8 cellular contexts compared by ENCODE assay signal in genomic region chr9:128863647-128864046, GRCh38. TPM values are rescaled to one million over a fixed set of nuclear protein-coding genes. Genes with fewer than 3 reads are reported as not detected.
DNase-seq lines count a peak whose midpoint lies in the region; ATAC-seq, FAIRE-seq and TF ChIP-seq lines count a peak whose summit lies in the region.

No MANE protein-coding gene starts in this region.

- ATAC-seq in HG03159 (IDR thresholded peaks at IDR 0.05; ENCODE audit: unreplicated experiment) (peak; percentile 64), RWPE2 (ENCODE audit: low read depth) (peak; percentile 59), gastroesophageal sphincter (peak; percentile 79), HG02623 (IDR thresholded peaks at IDR 0.05; ENCODE audit: unreplicated experiment) (no peak)
- peak; percentile 94 for ATAC-seq in activated T-helper 17 cell treated with anti-CD3 and anti-CD28 coated beads, Interleukin-2, amount 50 U/mL, for 72 hours (replicated peaks)

- peaks cover 12% of the 10 kb centered on the region for H3K4me1 ChIP-seq in RWPE2 (ENCODE audit: insufficient read depth, poor library complexity, severe bottlenecking)
- peaks cover 0 to 8% (median 0%) of the 10 kb centered on the region in 3 donors for H3K4me1 ChIP-seq in gastroesophageal sphincter
- peaks cover 13 to 18% of the 10 kb centered on the region in 2 experiments for H3K4me1 ChIP-seq in trophoblast cell (ENCODE audit: control insufficient read depth in 1 of 2, insufficient read depth in 2 of 2, low read length in 2 of 2)

- peak overlapping the region; percentile 20 for H3K27ac Mint-ChIP-seq in activated T-helper 17 cell treated with anti-CD3 and anti-CD28 coated beads, Interleukin-2, amount 50 U/mL, for 72 hours

- H3K18ac ChIP-seq in trophoblast cell (ENCODE audit: low read length): no peak overlapping the region

- peak overlapping the region; percentile 7 for H3K14ac ChIP-seq in trophoblast cell (ENCODE audit: low read length)

- H2BK120ac ChIP-seq in trophoblast cell (ENCODE audit: insufficient read depth, low read length, poor library complexity): no peak overlapping the region

- no peak overlapping the region for H3K23ac ChIP-seq in trophoblast cell (ENCODE audit: low read length)

- no peaks in the 10 kb centered on the region for H3K4me1 Mint-ChIP-seq in activated T-helper 17 cell treated with anti-CD3 and anti-CD28 coated beads, Interleukin-2, amount 50 U/mL, for 72 hours

- H3K9me3 ChIP-seq in RWPE2 (ENCODE audit: severe bottlenecking) (no peaks in the 10 kb centered on the region), gastroesophageal sphincter (no peaks in the 10 kb centered on the region), trophoblast cell (ENCODE audit: insufficient read depth, low read depth, low read length) (no peaks in the 10 kb centered on the region)

- no peak overlapping the region for H3K4me2 ChIP-seq in trophoblast cell (ENCODE audit: low read length)

- H4K8ac ChIP-seq in trophoblast cell (ENCODE audit: low read depth, low read length): no peak overlapping the region

- H3K36me3 ChIP-seq in RWPE2 (ENCODE audit: low read depth) (no peaks in the 10 kb centered on the region; the same call in 1 of the 2 replicates), gastroesophageal sphincter (no peaks in the 10 kb centered on the region), trophoblast cell (ENCODE audit: control insufficient read depth in 1 of 2, insufficient read depth in 2 of 2, low read length in 2 of 2) (no peaks in the 10 kb centered on the region)

- no peak for FAIRE-seq in urothelium cell line (lab: Jason Lieb, UNC)

- no peak overlapping the region for H2BK5ac ChIP-seq in trophoblast cell (ENCODE audit: low read depth, low read length, poor library complexity)

- no peak for TF ChIP-seq POLR2A in gastroesophageal sphincter (IDR thresholded peaks at IDR 0.05)

- peak; percentile 55 for DNase-seq in GDM1 (lab: John Stamatoyannopoulos, UW)
- no peak for DNase-seq in RWPE2 (ENCODE audit: low spot score)
- DNase-seq in trophoblast cell: peak; percentile 84 to 93
- DNase-seq in urothelium cell line (ENCODE audit: low spot score): peak; percentile 80

- no peak overlapping the region for H2AFZ ChIP-seq in trophoblast cell (ENCODE audit: insufficient read depth, low read length, poor library complexity)

- no peaks in the 10 kb centered on the region for H3K27me3 Mint-ChIP-seq in activated T-helper 17 cell treated with anti-CD3 and anti-CD28 coated beads, Interleukin-2, amount 50 U/mL, for 72 hours

- H4K12ac ChIP-seq in trophoblast cell (ENCODE audit: low read depth, low read length): no peak overlapping the region

- no peak overlapping the region for H2BK12ac ChIP-seq in trophoblast cell (ENCODE audit: low read length)

- 30 to 50% methylated on average over 2 of the region's 10 CpGs for WGBS in gastroesophageal sphincter (ENCODE audit: low coverage in 1 of 2), 2 donors
- no CpG with 5 or more reads among the region's 10 CpGs for WGBS in trophoblast cell (ENCODE audit: extremely low coverage, insufficient coverage, insufficient read length)

- H3K4me3 ChIP-seq in RWPE2 (ENCODE audit: severe bottlenecking): no peak overlapping the region
- H3K4me3 ChIP-seq in gastroesophageal sphincter: no peak overlapping the region
- no peak overlapping the region for H3K4me3 ChIP-seq in trophoblast cell (ENCODE audit: low read depth, low read length)

- H3K27ac ChIP-seq in RWPE2 (ENCODE audit: poor library complexity, severe bottlenecking): no peak overlapping the region
- H3K27ac ChIP-seq in gastroesophageal sphincter: no peak overlapping the region
- H3K27ac ChIP-seq in trophoblast cell (ENCODE audit: low read depth, low read length): no peak overlapping the region

- no peaks in the 10 kb centered on the region for H3K36me3 Mint-ChIP-seq in activated T-helper 17 cell treated with anti-CD3 and anti-CD28 coated beads, Interleukin-2, amount 50 U/mL, for 72 hours (ENCODE audit: low read depth)

- H2AK5ac ChIP-seq in trophoblast cell (ENCODE audit: low read length): no peak overlapping the region

- H3K79me1 ChIP-seq in trophoblast cell (ENCODE audit: low read length): peaks cover 4% of the 10 kb centered on the region

- no peak overlapping the region for H3K9ac ChIP-seq in trophoblast cell (ENCODE audit: low read length)

- peaks cover 3% of the 10 kb centered on the region for H3K79me2 ChIP-seq in trophoblast cell (ENCODE audit: control insufficient read depth, insufficient read depth, low read length, poor library complexity)

- TF ChIP-seq EP300 in gastroesophageal sphincter (IDR thresholded peaks at IDR 0.05): no peak

- TF ChIP-seq CTCF in RWPE2 (IDR thresholded peaks at IDR 0.05; ENCODE audit: poor library complexity, severe bottlenecking): peak; percentile 88
- peak; percentile 95 to 100 (median 98) for TF ChIP-seq CTCF in gastroesophageal sphincter (IDR thresholded peaks at IDR 0.05)

- no peaks in the 10 kb centered on the region for H3K27me3 ChIP-seq in RWPE2 (ENCODE audit: insufficient read depth, poor library complexity, severe bottlenecking)
- H3K27me3 ChIP-seq in gastroesophageal sphincter: no peaks in the 10 kb centered on the region
- no peaks in the 10 kb centered on the region for H3K27me3 ChIP-seq in trophoblast cell (ENCODE audit: insufficient read depth, low read length)

- H3K9me3 Mint-ChIP-seq in activated T-helper 17 cell treated with anti-CD3 and anti-CD28 coated beads, Interleukin-2, amount 50 U/mL, for 72 hours: no peaks in the 10 kb centered on the region

- no peak overlapping the region for H4K91ac ChIP-seq in trophoblast cell (ENCODE audit: low read depth, low read length)

- no peak overlapping the region for H3K4ac ChIP-seq in trophoblast cell (ENCODE audit: low read depth, low read length)

- H3K4me3 Mint-ChIP-seq in activated T-helper 17 cell treated with anti-CD3 and anti-CD28 coated beads, Interleukin-2, amount 50 U/mL, for 72 hours: no peak overlapping the region

RNA-seq across cellular contexts. Expression of gene KYAT1, which starts 18.1 kb away (rescaled TPM):
- 10 to 100 TPM; 20.1 to 29.6 TPM for total RNA-seq in activated T-helper 17 cell treated with anti-CD3 and anti-CD28 coated beads, Interleukin-2, amount 50 U/mL, for 72 hours
- 1 to 10 TPM; 3.4 to 7.9 (median 4.8) TPM for total RNA-seq in gastroesophageal sphincter
- polyA plus RNA-seq in trophoblast cell (2013): 3.3 and 4.0 TPM in 2 replicates

RNA-seq across cellular contexts. Expression of gene LRRC8A, which starts 18.3 kb away (rescaled TPM):
- total RNA-seq in activated T-helper 17 cell treated with anti-CD3 and anti-CD28 coated beads, Interleukin-2, amount 50 U/mL, for 72 hours: 10 to 100 TPM; 19.3 to 24.5 TPM
- 10 to 100 TPM; 38.1 to 95.1 (median 49.9) TPM for total RNA-seq in gastroesophageal sphincter
- polyA plus RNA-seq in trophoblast cell (2013): 39.7 and 40.9 TPM in 2 replicates

RNA-seq across cellular contexts. Expression of gene SPOUT1, which starts 34.1 kb away (rescaled TPM):
- total RNA-seq in activated T-helper 17 cell treated with anti-CD3 and anti-CD28 coated beads, Interleukin-2, amount 50 U/mL, for 72 hours: 10 to 100 TPM; 51.4 to 80.8 TPM
- total RNA-seq in gastroesophageal sphincter: 10 to 100 TPM in 3 of 4 donors, 1 to 10 TPM in 1; 9.6 to 26.0 (median 21.1) TPM
- polyA plus RNA-seq in trophoblast cell (2013): 12.7 and 12.8 TPM in 2 replicates

RNA-seq across cellular contexts. Expression of gene ENDOG, which starts 45.3 kb away (rescaled TPM):
- total RNA-seq in activated T-helper 17 cell treated with anti-CD3 and anti-CD28 coated beads, Interleukin-2, amount 50 U/mL, for 72 hours: 10 to 100 TPM in 1 of 2 donors, 1 to 10 TPM in 1; 6.3 to 15.6 TPM
- 10 to 100 TPM; 20.3 to 29.7 (median 27.1) TPM for total RNA-seq in gastroesophageal sphincter
- polyA plus RNA-seq in trophoblast cell (2013): 9.7 and 10.2 TPM in 2 replicates

RNA-seq across cellular contexts. Expression of gene PHYHD1, which starts 57.1 kb away (rescaled TPM):
- total RNA-seq in activated T-helper 17 cell treated with anti-CD3 and anti-CD28 coated beads, Interleukin-2, amount 50 U/mL, for 72 hours: under 1 TPM in 1 of 2 donors, not detected in 1; 0.77 TPM
- 10 to 100 TPM in 3 of 4 donors, 1 to 10 TPM in 1; 9.6 to 27.1 (median 25.4) TPM for total RNA-seq in gastroesophageal sphincter
- 11.4 TPM in 2 replicates for polyA plus RNA-seq in trophoblast cell (2013)
